Comparison of ENCODE assay signal across 8 cellular contexts in genomic region chr1:154386643-154387352, GRCh38. TPM values are rescaled to one million over a fixed set of nuclear protein-coding genes. Genes with fewer than 3 reads are reported as not detected.
A peak's percentile ranks its signal among the peaks of the same experiment; 100 is the strongest.
DNase-seq lines count a peak whose midpoint lies in the region; ATAC-seq and TF ChIP-seq lines count a peak whose summit lies in the region.

No MANE protein-coding gene starts in this region.

- H3K9me3 Mint-ChIP-seq in activated naive CD8-positive, alpha-beta T cell treated with anti-CD3 and anti-CD28 coated beads, Interleukin-2, amount 50 U/mL, for 24 hours: no peaks in the 10 kb centered on the region
- no peaks in the 10 kb centered on the region for H3K9me3 Mint-ChIP-seq in chondrocyte (ENCODE audit: low read depth)

- peaks cover 22% of the 10 kb centered on the region for H3K4me1 Mint-ChIP-seq in T-helper 17 cell
- H3K4me1 Mint-ChIP-seq in activated naive CD8-positive, alpha-beta T cell treated with anti-CD3 and anti-CD28 coated beads, Interleukin-2, amount 50 U/mL, for 24 hours: peaks cover 45% of the 10 kb centered on the region
- H3K4me1 Mint-ChIP-seq in chondrocyte (ENCODE audit: low read depth): no peaks in the 10 kb centered on the region

- TF ChIP-seq CTCF in chondrocyte (IDR thresholded peaks at IDR 0.05) (no peak), omental fat pad (IDR thresholded peaks at IDR 0.05) (no peak)

- no peaks in the 10 kb centered on the region for H3K9me3 ChIP-seq in T-helper 17 cell (ENCODE audit: control insufficient read depth, low read length, poor library complexity, severe bottlenecking)

- H3K36me3 Mint-ChIP-seq in T-helper 17 cell (ENCODE audit: low read depth) (peaks cover 2% of the 10 kb centered on the region), chondrocyte (ENCODE audit: low read depth) (no peaks in the 10 kb centered on the region)
- no peaks in the 10 kb centered on the region for H3K36me3 Mint-ChIP-seq in activated naive CD8-positive, alpha-beta T cell treated with anti-CD3 and anti-CD28 coated beads, Interleukin-2, amount 50 U/mL, for 24 hours (ENCODE audit: low read depth)

- H3K27me3 Mint-ChIP-seq in T-helper 17 cell (no peaks in the 10 kb centered on the region), chondrocyte (ENCODE audit: low read depth) (peaks cover 14% of the 10 kb centered on the region)
- H3K27me3 Mint-ChIP-seq in activated naive CD8-positive, alpha-beta T cell treated with anti-CD3 and anti-CD28 coated beads, Interleukin-2, amount 50 U/mL, for 24 hours: no peaks in the 10 kb centered on the region

- peak overlapping the region; percentile 86 for H3K4me3 Mint-ChIP-seq in T-helper 17 cell
- peak overlapping the region; percentile 73 for H3K4me3 Mint-ChIP-seq in activated naive CD8-positive, alpha-beta T cell treated with anti-CD3 and anti-CD28 coated beads, Interleukin-2, amount 50 U/mL, for 24 hours
- no peak overlapping the region for H3K4me3 Mint-ChIP-seq in chondrocyte (ENCODE audit: unreplicated experiment)

- H3K27ac Mint-ChIP-seq in T-helper 17 cell: peak overlapping the region; percentile 94
- peak overlapping the region; percentile 93 for H3K27ac Mint-ChIP-seq in activated naive CD8-positive, alpha-beta T cell treated with anti-CD3 and anti-CD28 coated beads, Interleukin-2, amount 50 U/mL, for 24 hours
- no peak overlapping the region for H3K27ac Mint-ChIP-seq in chondrocyte (ENCODE audit: unreplicated experiment)

- DNase-seq in T-helper 17 cell: peak; percentile 36 to 70 (median 50)
- peak; percentile 90 for DNase-seq in activated naive CD8-positive, alpha-beta T cell treated with anti-CD3 and anti-CD28 coated beads, Interleukin-2, amount 50 U/mL, for 24 hours
- peak; percentile 48 for DNase-seq in stimulated activated CD8-positive, alpha-beta memory T cell treated with anti-CD3 and anti-CD28 coated beads, Interleukin-12 subunit alpha, Interleukin-12 subunit beta, amount 100 ng/mL, for 1 hour (ENCODE audit: low read depth)
- DNase-seq in chondrocyte (ENCODE audit: low spot score): no peak
- DNase-seq in omental fat pad (ENCODE audit: low spot score): no peak

- peak; percentile 53 for ATAC-seq in GM21447 (IDR thresholded peaks at IDR 0.05; ENCODE audit: unreplicated experiment)
- peak; percentile 92 for ATAC-seq in T-helper 17 cell
- ATAC-seq in activated naive CD8-positive, alpha-beta T cell treated with anti-CD3 and anti-CD28 coated beads, Interleukin-2, amount 50 U/mL, for 24 hours: peak; percentile 99
- no peak for ATAC-seq in HG03442 (IDR thresholded peaks at IDR 0.05; ENCODE audit: unreplicated experiment)
- ATAC-seq in HG03108 (IDR thresholded peaks at IDR 0.05; ENCODE audit: unreplicated experiment): no peak
- no peak for ATAC-seq in omental fat pad (ENCODE audit: low FRiP score)

RNA-seq across cellular contexts. Expression of gene IL6R, which starts 18.3 kb away (rescaled TPM):
- total RNA-seq in T-helper 17 cell (10 to 100 TPM; 72.8 to 79.0 TPM), chondrocyte (1.1 to 1.4 TPM (median 1.3 TPM) in 3 replicates), omental fat pad (10 to 100 TPM; 41.1 to 98.1 (median 62.5) TPM)

Comparison
In these comparisons a context has a peak if more than half of its experiments do, and no peak if none do; other contexts are left out.
1. ATAC-seq: peak in GM21447 (single experiment), T-helper 17 cell (single experiment) and activated naive CD8-positive, alpha-beta T cell treated with anti-CD3 and anti-CD28 coated beads, Interleukin-2, amount 50 U/mL, for 24 hours (single experiment); none in HG03442 (single experiment), HG03108 (single experiment) and omental fat pad (single experiment).
2. DNase-seq: peak in T-helper 17 cell (3 of 3), activated naive CD8-positive, alpha-beta T cell treated with anti-CD3 and anti-CD28 coated beads, Interleukin-2, amount 50 U/mL, for 24 hours (single experiment) and stimulated activated CD8-positive, alpha-beta memory T cell treated with anti-CD3 and anti-CD28 coated beads, Interleukin-12 subunit alpha, Interleukin-12 subunit beta, amount 100 ng/mL, for 1 hour (single experiment); none in chondrocyte (single experiment) and omental fat pad (single experiment).
3. RNA of gene IL6R, which starts 18.3 kb away (total RNA-seq): 72.8 to 79.0 TPM in T-helper 17 cell and 41.1 to 98.1 TPM in omental fat pad; 1.1 to 1.4 TPM in chondrocyte; every median in the first group is over 10 times any median in the second.